In the genomic region with DNA sequence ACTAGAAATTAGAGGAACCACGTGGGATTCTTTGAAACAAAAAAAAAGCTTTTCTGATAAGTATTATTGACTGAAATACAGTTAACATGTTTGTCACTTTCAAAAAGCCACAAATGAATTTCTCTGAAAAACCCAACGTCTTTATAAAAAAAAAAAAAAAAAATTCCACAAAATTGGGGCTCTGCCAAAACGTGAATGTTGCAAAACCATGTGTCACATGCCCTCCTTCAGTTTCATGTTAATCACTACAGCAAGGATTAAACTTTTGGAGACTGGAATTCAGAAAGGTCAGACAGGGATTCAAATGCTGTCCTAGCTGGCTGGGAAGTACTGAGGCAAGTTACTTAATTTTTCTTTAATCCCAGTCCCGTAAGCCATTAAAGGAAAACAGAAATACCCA, we compare ENCODE assay signal across 1 cellular context.
TF ChIP-seq lines count a peak whose summit lies in the region.

No MANE protein-coding gene starts in this region.

TF ChIP-seq in WTC11, 78 proteins besides CTCF, POLR2A, EP300 and RAD21 (continued from another document):
- TF ChIP-seq, protein P1, sequence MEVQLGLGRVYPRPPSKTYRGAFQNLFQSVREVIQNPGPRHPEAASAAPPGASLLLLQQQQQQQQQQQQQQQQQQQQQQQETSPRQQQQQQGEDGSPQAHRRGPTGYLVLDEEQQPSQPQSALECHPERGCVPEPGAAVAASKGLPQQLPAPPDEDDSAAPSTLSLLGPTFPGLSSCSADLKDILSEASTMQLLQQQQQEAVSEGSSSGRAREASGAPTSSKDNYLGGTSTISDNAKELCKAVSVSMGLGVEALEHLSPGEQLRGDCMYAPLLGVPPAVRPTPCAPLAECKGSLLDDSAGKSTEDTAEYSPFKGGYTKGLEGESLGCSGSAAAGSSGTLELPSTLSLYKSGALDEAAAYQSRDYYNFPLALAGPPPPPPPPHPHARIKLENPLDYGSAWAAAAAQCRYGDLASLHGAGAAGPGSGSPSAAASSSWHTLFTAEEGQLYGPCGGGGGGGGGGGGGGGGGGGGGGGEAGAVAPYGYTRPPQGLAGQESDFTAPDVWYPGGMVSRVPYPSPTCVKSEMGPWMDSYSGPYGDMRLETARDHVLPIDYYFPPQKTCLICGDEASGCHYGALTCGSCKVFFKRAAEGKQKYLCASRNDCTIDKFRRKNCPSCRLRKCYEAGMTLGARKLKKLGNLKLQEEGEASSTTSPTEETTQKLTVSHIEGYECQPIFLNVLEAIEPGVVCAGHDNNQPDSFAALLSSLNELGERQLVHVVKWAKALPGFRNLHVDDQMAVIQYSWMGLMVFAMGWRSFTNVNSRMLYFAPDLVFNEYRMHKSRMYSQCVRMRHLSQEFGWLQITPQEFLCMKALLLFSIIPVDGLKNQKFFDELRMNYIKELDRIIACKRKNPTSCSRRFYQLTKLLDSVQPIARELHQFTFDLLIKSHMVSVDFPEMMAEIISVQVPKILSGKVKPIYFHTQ (CRISPR knock-in tag; IDR thresholded peaks at IDR 0.05) = no peak
- TF ChIP-seq, protein P2, sequence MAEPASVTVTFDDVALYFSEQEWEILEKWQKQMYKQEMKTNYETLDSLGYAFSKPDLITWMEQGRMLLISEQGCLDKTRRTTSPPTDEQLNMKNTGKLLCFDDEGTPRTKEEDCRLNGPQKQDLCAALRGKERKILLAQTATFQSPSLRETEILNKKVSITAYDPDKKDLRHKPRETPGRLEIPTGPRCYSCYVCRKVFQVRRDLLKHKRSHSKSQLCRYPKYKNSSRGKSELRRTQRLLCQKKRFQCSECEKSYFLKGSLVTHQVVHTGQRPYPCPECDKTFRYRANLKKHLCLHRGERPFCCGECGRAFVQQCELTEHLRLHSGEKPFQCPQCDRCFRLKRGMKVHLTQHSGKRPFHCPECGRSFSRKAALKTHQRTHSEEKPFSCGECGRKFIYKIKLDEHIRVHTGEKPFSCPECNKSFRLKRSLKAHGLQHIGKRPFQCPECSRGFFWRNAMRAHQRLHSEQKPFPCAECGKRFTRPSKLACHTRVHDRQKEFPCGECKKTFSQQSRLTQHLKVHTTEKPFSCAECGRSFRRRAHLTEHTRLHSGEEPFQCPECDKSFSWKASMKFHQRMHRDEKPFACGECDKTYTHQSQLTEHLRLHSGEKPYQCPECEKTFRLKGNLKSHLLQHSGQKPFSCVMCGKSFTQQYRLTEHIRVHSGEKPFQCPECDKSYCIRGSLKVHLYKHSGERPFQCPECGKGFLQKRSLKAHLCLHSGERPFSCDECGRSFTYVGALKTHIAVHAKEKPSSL (CRISPR knock-in tag; conservative IDR thresholded peaks at IDR 0.05) = no peak
- TF ChIP-seq, protein P3, sequence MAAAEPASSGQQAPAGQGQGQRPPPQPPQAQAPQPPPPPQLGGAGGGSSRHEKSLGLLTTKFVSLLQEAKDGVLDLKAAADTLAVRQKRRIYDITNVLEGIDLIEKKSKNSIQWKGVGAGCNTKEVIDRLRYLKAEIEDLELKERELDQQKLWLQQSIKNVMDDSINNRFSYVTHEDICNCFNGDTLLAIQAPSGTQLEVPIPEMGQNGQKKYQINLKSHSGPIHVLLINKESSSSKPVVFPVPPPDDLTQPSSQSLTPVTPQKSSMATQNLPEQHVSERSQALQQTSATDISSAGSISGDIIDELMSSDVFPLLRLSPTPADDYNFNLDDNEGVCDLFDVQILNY (CRISPR knock-in tag; IDR thresholded peaks at IDR 0.05) = no peak
- TF ChIP-seq ELF4 (CRISPR knock-in tag; IDR thresholded peaks at IDR 0.05; ENCODE audit: low read depth) = no peak
- no peak for TF ChIP-seq ZNF317 (CRISPR knock-in tag; IDR thresholded peaks at IDR 0.05; ENCODE audit: borderline replicate concordance, low read depth)
- TF ChIP-seq, protein P4, sequence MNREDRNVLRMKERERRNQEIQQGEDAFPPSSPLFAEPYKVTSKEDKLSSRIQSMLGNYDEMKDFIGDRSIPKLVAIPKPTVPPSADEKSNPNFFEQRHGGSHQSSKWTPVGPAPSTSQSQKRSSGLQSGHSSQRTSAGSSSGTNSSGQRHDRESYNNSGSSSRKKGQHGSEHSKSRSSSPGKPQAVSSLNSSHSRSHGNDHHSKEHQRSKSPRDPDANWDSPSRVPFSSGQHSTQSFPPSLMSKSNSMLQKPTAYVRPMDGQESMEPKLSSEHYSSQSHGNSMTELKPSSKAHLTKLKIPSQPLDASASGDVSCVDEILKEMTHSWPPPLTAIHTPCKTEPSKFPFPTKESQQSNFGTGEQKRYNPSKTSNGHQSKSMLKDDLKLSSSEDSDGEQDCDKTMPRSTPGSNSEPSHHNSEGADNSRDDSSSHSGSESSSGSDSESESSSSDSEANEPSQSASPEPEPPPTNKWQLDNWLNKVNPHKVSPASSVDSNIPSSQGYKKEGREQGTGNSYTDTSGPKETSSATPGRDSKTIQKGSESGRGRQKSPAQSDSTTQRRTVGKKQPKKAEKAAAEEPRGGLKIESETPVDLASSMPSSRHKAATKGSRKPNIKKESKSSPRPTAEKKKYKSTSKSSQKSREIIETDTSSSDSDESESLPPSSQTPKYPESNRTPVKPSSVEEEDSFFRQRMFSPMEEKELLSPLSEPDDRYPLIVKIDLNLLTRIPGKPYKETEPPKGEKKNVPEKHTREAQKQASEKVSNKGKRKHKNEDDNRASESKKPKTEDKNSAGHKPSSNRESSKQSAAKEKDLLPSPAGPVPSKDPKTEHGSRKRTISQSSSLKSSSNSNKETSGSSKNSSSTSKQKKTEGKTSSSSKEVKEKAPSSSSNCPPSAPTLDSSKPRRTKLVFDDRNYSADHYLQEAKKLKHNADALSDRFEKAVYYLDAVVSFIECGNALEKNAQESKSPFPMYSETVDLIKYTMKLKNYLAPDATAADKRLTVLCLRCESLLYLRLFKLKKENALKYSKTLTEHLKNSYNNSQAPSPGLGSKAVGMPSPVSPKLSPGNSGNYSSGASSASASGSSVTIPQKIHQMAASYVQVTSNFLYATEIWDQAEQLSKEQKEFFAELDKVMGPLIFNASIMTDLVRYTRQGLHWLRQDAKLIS (CRISPR knock-in tag; IDR thresholded peaks at IDR 0.05; ENCODE audit: borderline replicate concordance) = no peak
- no peak for TF ChIP-seq ZBTB21 (CRISPR knock-in tag; IDR thresholded peaks at IDR 0.05; ENCODE audit: borderline replicate concordance)
- TF ChIP-seq CBFB (CRISPR knock-in tag; IDR thresholded peaks at IDR 0.05; ENCODE audit: low read depth) = no peak
- no peak for TF ChIP-seq GRHL2 (CRISPR knock-in tag; IDR thresholded peaks at IDR 0.05; ENCODE audit: insufficient replicate concordance, severe bottlenecking)
- no peak for TF ChIP-seq ZNF121 (CRISPR knock-in tag; IDR thresholded peaks at IDR 0.05)
- no peak for TF ChIP-seq ETV6 (CRISPR knock-in tag; IDR thresholded peaks at IDR 0.05)
- TF ChIP-seq, protein P5, sequence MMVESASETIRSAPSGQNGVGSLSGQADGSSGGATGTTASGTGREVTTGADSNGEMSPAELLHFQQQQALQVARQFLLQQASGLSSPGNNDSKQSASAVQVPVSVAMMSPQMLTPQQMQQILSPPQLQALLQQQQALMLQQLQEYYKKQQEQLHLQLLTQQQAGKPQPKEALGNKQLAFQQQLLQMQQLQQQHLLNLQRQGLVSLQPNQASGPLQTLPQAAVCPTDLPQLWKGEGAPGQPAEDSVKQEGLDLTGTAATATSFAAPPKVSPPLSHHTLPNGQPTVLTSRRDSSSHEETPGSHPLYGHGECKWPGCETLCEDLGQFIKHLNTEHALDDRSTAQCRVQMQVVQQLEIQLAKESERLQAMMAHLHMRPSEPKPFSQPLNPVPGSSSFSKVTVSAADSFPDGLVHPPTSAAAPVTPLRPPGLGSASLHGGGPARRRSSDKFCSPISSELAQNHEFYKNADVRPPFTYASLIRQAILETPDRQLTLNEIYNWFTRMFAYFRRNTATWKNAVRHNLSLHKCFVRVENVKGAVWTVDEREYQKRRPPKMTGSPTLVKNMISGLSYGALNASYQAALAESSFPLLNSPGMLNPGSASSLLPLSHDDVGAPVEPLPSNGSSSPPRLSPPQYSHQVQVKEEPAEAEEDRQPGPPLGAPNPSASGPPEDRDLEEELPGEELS (CRISPR knock-in tag; IDR thresholded peaks at IDR 0.05) = no peak
- TF ChIP-seq RORB (CRISPR knock-in tag; IDR thresholded peaks at IDR 0.05) = no peak
- TF ChIP-seq, protein P6, sequence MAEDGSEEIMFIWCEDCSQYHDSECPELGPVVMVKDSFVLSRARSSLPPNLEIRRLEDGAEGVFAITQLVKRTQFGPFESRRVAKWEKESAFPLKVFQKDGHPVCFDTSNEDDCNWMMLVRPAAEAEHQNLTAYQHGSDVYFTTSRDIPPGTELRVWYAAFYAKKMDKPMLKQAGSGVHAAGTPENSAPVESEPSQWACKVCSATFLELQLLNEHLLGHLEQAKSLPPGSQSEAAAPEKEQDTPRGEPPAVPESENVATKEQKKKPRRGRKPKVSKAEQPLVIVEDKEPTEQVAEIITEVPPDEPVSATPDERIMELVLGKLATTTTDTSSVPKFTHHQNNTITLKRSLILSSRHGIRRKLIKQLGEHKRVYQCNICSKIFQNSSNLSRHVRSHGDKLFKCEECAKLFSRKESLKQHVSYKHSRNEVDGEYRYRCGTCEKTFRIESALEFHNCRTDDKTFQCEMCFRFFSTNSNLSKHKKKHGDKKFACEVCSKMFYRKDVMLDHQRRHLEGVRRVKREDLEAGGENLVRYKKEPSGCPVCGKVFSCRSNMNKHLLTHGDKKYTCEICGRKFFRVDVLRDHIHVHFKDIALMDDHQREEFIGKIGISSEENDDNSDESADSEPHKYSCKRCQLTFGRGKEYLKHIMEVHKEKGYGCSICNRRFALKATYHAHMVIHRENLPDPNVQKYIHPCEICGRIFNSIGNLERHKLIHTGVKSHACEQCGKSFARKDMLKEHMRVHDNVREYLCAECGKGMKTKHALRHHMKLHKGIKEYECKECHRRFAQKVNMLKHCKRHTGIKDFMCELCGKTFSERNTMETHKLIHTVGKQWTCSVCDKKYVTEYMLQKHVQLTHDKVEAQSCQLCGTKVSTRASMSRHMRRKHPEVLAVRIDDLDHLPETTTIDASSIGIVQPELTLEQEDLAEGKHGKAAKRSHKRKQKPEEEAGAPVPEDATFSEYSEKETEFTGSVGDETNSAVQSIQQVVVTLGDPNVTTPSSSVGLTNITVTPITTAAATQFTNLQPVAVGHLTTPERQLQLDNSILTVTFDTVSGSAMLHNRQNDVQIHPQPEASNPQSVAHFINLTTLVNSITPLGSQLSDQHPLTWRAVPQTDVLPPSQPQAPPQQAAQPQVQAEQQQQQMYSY (CRISPR knock-in tag; IDR thresholded peaks at IDR 0.05) = no peak
- TF ChIP-seq, protein P7, sequence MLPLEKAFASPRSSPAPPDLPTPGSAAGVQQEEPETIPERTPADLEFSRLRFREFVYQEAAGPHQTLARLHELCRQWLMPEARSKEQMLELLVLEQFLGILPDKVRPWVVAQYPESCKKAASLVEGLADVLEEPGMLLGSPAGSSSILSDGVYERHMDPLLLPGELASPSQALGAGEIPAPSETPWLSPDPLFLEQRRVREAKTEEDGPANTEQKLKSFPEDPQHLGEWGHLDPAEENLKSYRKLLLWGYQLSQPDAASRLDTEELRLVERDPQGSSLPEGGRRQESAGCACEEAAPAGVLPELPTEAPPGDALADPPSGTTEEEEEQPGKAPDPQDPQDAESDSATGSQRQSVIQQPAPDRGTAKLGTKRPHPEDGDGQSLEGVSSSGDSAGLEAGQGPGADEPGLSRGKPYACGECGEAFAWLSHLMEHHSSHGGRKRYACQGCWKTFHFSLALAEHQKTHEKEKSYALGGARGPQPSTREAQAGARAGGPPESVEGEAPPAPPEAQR (CRISPR knock-in tag; IDR thresholded peaks at IDR 0.05) = no peak
